ENCODE assay signal across 2 cellular contexts in the genomic region with DNA sequence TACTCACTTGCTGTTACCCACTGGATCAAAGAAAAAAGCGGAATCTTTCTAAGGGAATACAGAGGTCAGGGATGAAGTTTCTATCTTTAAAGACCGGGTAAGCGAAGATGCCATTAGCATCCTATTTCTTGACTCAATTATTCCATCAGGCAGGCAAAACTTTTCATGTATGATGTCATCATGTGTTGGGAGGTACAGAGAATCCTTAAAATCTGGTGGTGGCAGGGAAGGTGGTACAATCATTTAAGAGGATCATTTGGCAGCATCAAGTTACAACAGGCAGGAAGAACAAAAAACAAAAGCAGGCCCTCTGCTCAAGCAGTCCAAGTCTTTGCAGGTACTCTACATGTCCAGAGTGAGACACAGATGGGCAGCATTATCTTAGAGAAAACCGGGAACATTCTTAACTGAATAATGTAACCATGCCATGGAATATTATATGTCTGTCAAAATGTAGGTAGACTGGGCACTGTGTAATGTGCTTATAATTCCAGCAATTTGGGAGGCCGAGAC.
TF ChIP-seq lines count a peak whose summit lies in the region.

No MANE protein-coding gene starts in this region.

TF ChIP-seq in HEK293, 187 proteins besides CTCF, POLR2A, EP300 and RAD21 (continues in another document):
- TF ChIP-seq ZNF610 (tag by site-specific recombination; IDR thresholded peaks at IDR 0.05; ENCODE audit: borderline replicate concordance) (no peak), SCRT1 (tag by site-specific recombination; IDR thresholded peaks at IDR 0.05; ENCODE audit: borderline replicate concordance) (no peak), SP7 (tag by site-specific recombination; IDR thresholded peaks at IDR 0.05) (peak; percentile 33; the same call in 1 of the 2 replicates), SETDB1 (IDR thresholded peaks at IDR 0.05; ENCODE audit: insufficient read length, low read length) (peak; percentile 51), OVOL3 (tag by site-specific recombination; IDR thresholded peaks at IDR 0.05) (no peak), ZNF146 (tag by site-specific recombination; IDR thresholded peaks at IDR 0.05) (peak; percentile 72)
- TF ChIP-seq, protein P1, sequence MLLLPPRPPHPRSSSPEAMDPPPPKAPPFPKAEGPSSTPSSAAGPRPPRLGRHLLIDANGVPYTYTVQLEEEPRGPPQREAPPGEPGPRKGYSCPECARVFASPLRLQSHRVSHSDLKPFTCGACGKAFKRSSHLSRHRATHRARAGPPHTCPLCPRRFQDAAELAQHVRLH (tag by site-specific recombination; IDR thresholded peaks at IDR 0.05): 0 out of 2 replicates have a peak, but pooled peaks have one; percentile 35
- TF ChIP-seq, protein P2, sequence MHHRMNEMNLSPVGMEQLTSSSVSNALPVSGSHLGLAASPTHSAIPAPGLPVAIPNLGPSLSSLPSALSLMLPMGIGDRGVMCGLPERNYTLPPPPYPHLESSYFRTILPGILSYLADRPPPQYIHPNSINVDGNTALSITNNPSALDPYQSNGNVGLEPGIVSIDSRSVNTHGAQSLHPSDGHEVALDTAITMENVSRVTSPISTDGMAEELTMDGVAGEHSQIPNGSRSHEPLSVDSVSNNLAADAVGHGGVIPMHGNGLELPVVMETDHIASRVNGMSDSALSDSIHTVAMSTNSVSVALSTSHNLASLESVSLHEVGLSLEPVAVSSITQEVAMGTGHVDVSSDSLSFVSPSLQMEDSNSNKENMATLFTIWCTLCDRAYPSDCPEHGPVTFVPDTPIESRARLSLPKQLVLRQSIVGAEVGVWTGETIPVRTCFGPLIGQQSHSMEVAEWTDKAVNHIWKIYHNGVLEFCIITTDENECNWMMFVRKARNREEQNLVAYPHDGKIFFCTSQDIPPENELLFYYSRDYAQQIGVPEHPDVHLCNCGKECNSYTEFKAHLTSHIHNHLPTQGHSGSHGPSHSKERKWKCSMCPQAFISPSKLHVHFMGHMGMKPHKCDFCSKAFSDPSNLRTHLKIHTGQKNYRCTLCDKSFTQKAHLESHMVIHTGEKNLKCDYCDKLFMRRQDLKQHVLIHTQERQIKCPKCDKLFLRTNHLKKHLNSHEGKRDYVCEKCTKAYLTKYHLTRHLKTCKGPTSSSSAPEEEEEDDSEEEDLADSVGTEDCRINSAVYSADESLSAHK (tag by site-specific recombination; IDR thresholded peaks at IDR 0.05): no peak
- TF ChIP-seq, protein P3, sequence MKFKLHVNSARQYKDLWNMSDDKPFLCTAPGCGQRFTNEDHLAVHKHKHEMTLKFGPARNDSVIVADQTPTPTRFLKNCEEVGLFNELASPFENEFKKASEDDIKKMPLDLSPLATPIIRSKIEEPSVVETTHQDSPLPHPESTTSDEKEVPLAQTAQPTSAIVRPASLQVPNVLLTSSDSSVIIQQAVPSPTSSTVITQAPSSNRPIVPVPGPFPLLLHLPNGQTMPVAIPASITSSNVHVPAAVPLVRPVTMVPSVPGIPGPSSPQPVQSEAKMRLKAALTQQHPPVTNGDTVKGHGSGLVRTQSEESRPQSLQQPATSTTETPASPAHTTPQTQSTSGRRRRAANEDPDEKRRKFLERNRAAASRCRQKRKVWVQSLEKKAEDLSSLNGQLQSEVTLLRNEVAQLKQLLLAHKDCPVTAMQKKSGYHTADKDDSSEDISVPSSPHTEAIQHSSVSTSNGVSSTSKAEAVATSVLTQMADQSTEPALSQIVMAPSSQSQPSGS (tag by site-specific recombination; IDR thresholded peaks at IDR 0.05; ENCODE audit: low read depth): peak; percentile 91
- TF ChIP-seq, protein P4, sequence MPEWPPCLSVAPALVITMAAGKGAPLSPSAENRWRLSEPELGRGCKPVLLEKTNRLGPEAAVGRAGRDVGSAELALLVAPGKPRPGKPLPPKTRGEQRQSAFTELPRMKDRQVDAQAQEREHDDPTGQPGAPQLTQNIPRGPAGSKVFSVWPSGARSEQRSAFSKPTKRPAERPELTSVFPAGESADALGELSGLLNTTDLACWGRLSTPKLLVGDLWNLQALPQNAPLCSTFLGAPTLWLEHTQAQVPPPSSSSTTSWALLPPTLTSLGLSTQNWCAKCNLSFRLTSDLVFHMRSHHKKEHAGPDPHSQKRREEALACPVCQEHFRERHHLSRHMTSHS (tag by site-specific recombination; IDR thresholded peaks at IDR 0.05): no peak
- TF ChIP-seq, protein P5, sequence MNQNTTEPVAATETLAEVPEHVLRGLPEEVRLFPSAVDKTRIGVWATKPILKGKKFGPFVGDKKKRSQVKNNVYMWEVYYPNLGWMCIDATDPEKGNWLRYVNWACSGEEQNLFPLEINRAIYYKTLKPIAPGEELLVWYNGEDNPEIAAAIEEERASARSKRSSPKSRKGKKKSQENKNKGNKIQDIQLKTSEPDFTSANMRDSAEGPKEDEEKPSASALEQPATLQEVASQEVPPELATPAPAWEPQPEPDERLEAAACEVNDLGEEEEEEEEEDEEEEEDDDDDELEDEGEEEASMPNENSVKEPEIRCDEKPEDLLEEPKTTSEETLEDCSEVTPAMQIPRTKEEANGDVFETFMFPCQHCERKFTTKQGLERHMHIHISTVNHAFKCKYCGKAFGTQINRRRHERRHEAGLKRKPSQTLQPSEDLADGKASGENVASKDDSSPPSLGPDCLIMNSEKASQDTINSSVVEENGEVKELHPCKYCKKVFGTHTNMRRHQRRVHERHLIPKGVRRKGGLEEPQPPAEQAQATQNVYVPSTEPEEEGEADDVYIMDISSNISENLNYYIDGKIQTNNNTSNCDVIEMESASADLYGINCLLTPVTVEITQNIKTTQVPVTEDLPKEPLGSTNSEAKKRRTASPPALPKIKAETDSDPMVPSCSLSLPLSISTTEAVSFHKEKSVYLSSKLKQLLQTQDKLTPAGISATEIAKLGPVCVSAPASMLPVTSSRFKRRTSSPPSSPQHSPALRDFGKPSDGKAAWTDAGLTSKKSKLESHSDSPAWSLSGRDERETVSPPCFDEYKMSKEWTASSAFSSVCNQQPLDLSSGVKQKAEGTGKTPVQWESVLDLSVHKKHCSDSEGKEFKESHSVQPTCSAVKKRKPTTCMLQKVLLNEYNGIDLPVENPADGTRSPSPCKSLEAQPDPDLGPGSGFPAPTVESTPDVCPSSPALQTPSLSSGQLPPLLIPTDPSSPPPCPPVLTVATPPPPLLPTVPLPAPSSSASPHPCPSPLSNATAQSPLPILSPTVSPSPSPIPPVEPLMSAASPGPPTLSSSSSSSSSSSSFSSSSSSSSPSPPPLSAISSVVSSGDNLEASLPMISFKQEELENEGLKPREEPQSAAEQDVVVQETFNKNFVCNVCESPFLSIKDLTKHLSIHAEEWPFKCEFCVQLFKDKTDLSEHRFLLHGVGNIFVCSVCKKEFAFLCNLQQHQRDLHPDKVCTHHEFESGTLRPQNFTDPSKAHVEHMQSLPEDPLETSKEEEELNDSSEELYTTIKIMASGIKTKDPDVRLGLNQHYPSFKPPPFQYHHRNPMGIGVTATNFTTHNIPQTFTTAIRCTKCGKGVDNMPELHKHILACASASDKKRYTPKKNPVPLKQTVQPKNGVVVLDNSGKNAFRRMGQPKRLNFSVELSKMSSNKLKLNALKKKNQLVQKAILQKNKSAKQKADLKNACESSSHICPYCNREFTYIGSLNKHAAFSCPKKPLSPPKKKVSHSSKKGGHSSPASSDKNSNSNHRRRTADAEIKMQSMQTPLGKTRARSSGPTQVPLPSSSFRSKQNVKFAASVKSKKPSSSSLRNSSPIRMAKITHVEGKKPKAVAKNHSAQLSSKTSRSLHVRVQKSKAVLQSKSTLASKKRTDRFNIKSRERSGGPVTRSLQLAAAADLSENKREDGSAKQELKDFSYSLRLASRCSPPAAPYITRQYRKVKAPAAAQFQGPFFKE (tag by site-specific recombination; IDR thresholded peaks at IDR 0.05; ENCODE audit: borderline replicate concordance): no peak

TF ChIP-seq in K562, 482 proteins besides CTCF, POLR2A, EP300 and RAD21:
- TF ChIP-seq, protein P6, sequence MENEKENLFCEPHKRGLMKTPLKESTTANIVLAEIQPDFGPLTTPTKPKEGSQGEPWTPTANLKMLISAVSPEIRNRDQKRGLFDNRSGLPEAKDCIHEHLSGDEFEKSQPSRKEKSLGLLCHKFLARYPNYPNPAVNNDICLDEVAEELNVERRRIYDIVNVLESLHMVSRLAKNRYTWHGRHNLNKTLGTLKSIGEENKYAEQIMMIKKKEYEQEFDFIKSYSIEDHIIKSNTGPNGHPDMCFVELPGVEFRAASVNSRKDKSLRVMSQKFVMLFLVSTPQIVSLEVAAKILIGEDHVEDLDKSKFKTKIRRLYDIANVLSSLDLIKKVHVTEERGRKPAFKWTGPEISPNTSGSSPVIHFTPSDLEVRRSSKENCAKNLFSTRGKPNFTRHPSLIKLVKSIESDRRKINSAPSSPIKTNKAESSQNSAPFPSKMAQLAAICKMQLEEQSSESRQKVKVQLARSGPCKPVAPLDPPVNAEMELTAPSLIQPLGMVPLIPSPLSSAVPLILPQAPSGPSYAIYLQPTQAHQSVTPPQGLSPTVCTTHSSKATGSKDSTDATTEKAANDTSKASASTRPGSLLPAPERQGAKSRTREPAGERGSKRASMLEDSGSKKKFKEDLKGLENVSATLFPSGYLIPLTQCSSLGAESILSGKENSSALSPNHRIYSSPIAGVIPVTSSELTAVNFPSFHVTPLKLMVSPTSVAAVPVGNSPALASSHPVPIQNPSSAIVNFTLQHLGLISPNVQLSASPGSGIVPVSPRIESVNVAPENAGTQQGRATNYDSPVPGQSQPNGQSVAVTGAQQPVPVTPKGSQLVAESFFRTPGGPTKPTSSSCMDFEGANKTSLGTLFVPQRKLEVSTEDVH (IDR thresholded peaks at IDR 0.05; ENCODE audit: low read depth, partially characterized antibody): no peak
- TF ChIP-seq HNRNPH1 (optimal IDR thresholded peaks at IDR 0.05; ENCODE audit: low read depth, low read length): no peak
- TF ChIP-seq, protein P7, sequence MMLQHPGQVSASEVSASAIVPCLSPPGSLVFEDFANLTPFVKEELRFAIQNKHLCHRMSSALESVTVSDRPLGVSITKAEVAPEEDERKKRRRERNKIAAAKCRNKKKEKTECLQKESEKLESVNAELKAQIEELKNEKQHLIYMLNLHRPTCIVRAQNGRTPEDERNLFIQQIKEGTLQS (IDR thresholded peaks at IDR 0.05): peak; percentile 67
- TF ChIP-seq, protein P7 (CRISPR knock-in tag; conservative IDR thresholded peaks at IDR 0.05): no peak
